24 cellular contexts compared by ENCODE assay signal in the genomic region with DNA sequence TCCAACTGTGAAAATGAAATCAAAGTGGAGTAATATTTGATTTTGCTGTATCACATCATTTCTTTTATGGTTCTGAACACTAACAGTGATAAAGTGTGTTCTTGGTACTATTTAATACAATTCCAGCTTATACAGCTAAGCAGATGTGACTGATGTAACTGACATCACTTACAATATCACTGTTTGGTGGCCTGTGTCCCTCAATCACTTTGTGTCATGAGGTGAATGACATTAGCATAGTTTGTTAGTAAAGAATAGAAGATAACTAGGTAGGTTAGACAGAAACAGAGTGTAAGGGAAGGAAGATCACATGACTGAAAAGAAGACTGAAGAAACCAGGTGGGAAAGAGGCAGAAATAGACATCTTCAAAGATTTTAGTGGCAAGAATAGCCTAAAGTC.
DNase-seq lines count a peak whose midpoint lies in the region; ATAC-seq, FAIRE-seq and TF ChIP-seq lines count a peak whose summit lies in the region.
"Had no signal": no experiment of that assay in that cellular context is flagged by ENCODE, and none has a peak within 500 bp of the region (broad histone marks: within the 10 kb centered on the region; RNA-seq: fewer than 3 reads in every experiment).

No MANE protein-coding gene starts in this region.

- TF ChIP-seq CTCF in liver (IDR thresholded peaks at IDR 0.05; ENCODE audit: low read depth, low read length, missing input control) (no peak), HepG2 (CRISPR knock-in tag; IDR thresholded peaks at IDR 0.05) (no peak), MM.1S (IDR thresholded peaks at IDR 0.05; ENCODE audit: low read length) (no peak), osteocyte (IDR thresholded peaks at IDR 0.05) (no peak)

- peaks cover 0 to 2% (median 0%) of the 10 kb centered on the region in 4 donors for H3K36me3 ChIP-seq in liver (ENCODE audit: control insufficient read depth in 4 of 4, insufficient read depth in 3 of 4, low read depth in 1 of 4, low read length in 3 of 4)
- H3K36me3 ChIP-seq in HepG2 (replicated peaks in 1 of 2; ENCODE audit: control insufficient read depth in 1 of 2, insufficient read depth in 2 of 2, low read length in 2 of 2): no peaks in the 10 kb centered on the region
- H3K36me3 ChIP-seq in MM.1S (replicated peaks; ENCODE audit: insufficient read depth, low read length): no peaks in the 10 kb centered on the region

- POLR2A ChIA-PET in HepG2 (lab: Yijun Ruan, JAX): no interaction called here

- no peaks in the 10 kb centered on the region for H3F3A ChIP-seq in MM.1S (ENCODE audit: insufficient read depth, low read length)

- DNase-seq in HepG2 (ENCODE audit: low spot score) (no peak), MM.1S (no peak), left lobe of liver (ENCODE audit: low spot score) (no peak), urothelium cell line (ENCODE audit: low spot score) (no peak), osteocyte (ENCODE audit: extremely low spot score, unreplicated experiment) (no peak), MV-4-11 (lab: John Stamatoyannopoulos, UW) (no peak)
- DNase-seq: AML-193; Caco-2; Calu3; CD4-positive, alpha-beta T cell; CD8-positive, alpha-beta T cell; DMS79 treated with DMSO at 0.1 percent for 48 hours; GF-D8 had no signal

- H3K4me3 Mint-ChIP-seq in osteocyte (ENCODE audit: unreplicated experiment): no peak overlapping the region
- H3K4me3 Mint-ChIP-seq: B cell; CD4-positive, alpha-beta T cell; CD8-positive, alpha-beta T cell had no signal

- in situ Hi-C loops in HepG2 (cut with HindIII; ENCODE audit: extremely low pct_ligation_motif_present, low pct_unique_long_range_greater_than_20kb): no loop called here

- H3K27ac ChIP-seq in liver (ENCODE audit: low read depth in 1 of 2, low read length in 2 of 2) (peak overlapping the region; percentile 35 to 39), HepG2 (ENCODE audit: extremely low read length, insufficient read depth, low read length) (no peak overlapping the region), MM.1S (ENCODE audit: low read length) (no peak overlapping the region)
- H3K27ac ChIP-seq: 22Rv1; A549; BLaER1 treated with 17β-estradiol and CSF1 and Interleukin-3, amounts not matched to agents 10 nM and 100 nM; C4-2B had no signal

- no peak overlapping the region for H3K27ac Mint-ChIP-seq in osteocyte (ENCODE audit: unreplicated experiment)
- H3K27ac Mint-ChIP-seq: B cell; CD4-positive, alpha-beta T cell; CD8-positive, alpha-beta T cell had no signal

- no peaks in the 10 kb centered on the region for H3K9me2 ChIP-seq in MM.1S (replicated peaks; ENCODE audit: insufficient read depth, low read length)

- no peak overlapping the region for H3K4me3 ChIP-seq in liver (ENCODE audit: low read depth in 1 of 3, low read length in 3 of 3)
- no peak overlapping the region for H3K4me3 ChIP-seq in HepG2 (replicated peaks in 1 of 3; ENCODE audit: insufficient read depth in 1 of 3, low read depth in 2 of 3, low read length in 3 of 3)
- no peak overlapping the region for H3K4me3 ChIP-seq in MM.1S (ENCODE audit: low read length)
- H3K4me3 ChIP-seq: A549; BLaER1 treated with 17β-estradiol and CSF1 and Interleukin-3, amounts not matched to agents 10 nM and 100 nM had no signal

- H4K20me1 ChIP-seq in HepG2 (ENCODE audit: insufficient read depth, low read length) (no peaks in the 10 kb centered on the region), MM.1S (ENCODE audit: insufficient read depth, low read length) (no peaks in the 10 kb centered on the region)
- H4K20me1 ChIP-seq: BLaER1 treated with 17β-estradiol and CSF1 and Interleukin-3, amounts not matched to agents 10 nM and 100 nM had no signal

- peaks cover 0 to 1% (median 0%) of the 10 kb centered on the region in 4 donors for H3K9me3 ChIP-seq in liver (ENCODE audit: control insufficient read depth in 4 of 4, low read length in 3 of 4)
- H3K9me3 ChIP-seq in HepG2 (ENCODE audit: low read length): peaks cover 2% of the 10 kb centered on the region; the same call in 1 of the 2 replicates
- H3K9me3 ChIP-seq in MM.1S (replicated peaks; ENCODE audit: insufficient read depth, low read length): no peaks in the 10 kb centered on the region
- H3K9me3 ChIP-seq: Caco-2 had no signal

- CTCF ChIA-PET in HepG2 (lab: Yijun Ruan, JAX; ENCODE audit: low intra/inter-chr PET ratio, low total read pairs): no interaction called here

- H3K9me3 Mint-ChIP-seq in osteocyte (ENCODE audit: unreplicated experiment): no peaks in the 10 kb centered on the region
- H3K9me3 Mint-ChIP-seq: CD4-positive, alpha-beta T cell; CD8-positive, alpha-beta T cell had no signal

- H3K4me1 Mint-ChIP-seq in osteocyte (ENCODE audit: unreplicated experiment): no peaks in the 10 kb centered on the region
- H3K4me1 Mint-ChIP-seq: B cell had no signal

- H3K36me3 Mint-ChIP-seq in osteocyte (ENCODE audit: unreplicated experiment): no peaks in the 10 kb centered on the region
- H3K36me3 Mint-ChIP-seq: CD8-positive, alpha-beta T cell had no signal

- ATAC-seq in HepG2 (no peak), left lobe of liver (peak; percentile 37), HG03354 (IDR thresholded peaks at IDR 0.05; ENCODE audit: poor library complexity, severe bottlenecking, unreplicated experiment) (no peak)
- ATAC-seq: A549; CD8-positive, alpha-beta T cell had no signal

- H3K79me2 ChIP-seq in HepG2 (ENCODE audit: insufficient read depth, low read length) (no peaks in the 10 kb centered on the region), MM.1S (ENCODE audit: low read length) (no peaks in the 10 kb centered on the region)

- peaks cover 2 to 38% (median 8%) of the 10 kb centered on the region in 4 donors for H3K4me1 ChIP-seq in liver (ENCODE audit: control insufficient read depth in 4 of 4, insufficient read depth in 4 of 4, low read length in 3 of 4)
- peaks cover 12% of the 10 kb centered on the region for H3K4me1 ChIP-seq in HepG2 (ENCODE audit: insufficient read depth, low read length)
- H3K4me1 ChIP-seq in MM.1S (ENCODE audit: low read length): peaks cover 18% of the 10 kb centered on the region

- H3K27me3 Mint-ChIP-seq in osteocyte (ENCODE audit: unreplicated experiment): peaks cover 43% of the 10 kb centered on the region

- intact Hi-C loops in HepG2 (cut with micrococcal nuclease; ENCODE audit: unreplicated experiment): loop anchor here (10.0 kb wide), 1 partner anchor 98 kb away; no protein-coding TSS in a partner anchor

- H2AFZ ChIP-seq in HepG2 (ENCODE audit: low read length) (no peak overlapping the region), MM.1S (ENCODE audit: low read length) (no peak overlapping the region)

- TF ChIP-seq POLR2A in HepG2 (IDR thresholded peaks at IDR 0.05; ENCODE audit: insufficient read depth in 1 of 2, low read depth in 2 of 2, low read length in 2 of 2): no peak

- TF ChIP-seq EP300 in HepG2 (IDR thresholded peaks at IDR 0.05; ENCODE audit: low read depth in 2 of 2, low read length in 2 of 2): no peak
- no peak for TF ChIP-seq EP300 in HepG2 (CRISPR knock-in tag; IDR thresholded peaks at IDR 0.05; ENCODE audit: borderline replicate concordance)

- FAIRE-seq in HepG2 (lab: Jason Lieb, UNC) (no peak), urothelium cell line (lab: Jason Lieb, UNC) (peak; percentile 83)
- FAIRE-seq: D721Med, G401.6, GM12892, GM18507 had no signal

- no peaks in the 10 kb centered on the region for H3K27me3 ChIP-seq in liver (ENCODE audit: control insufficient read depth in 4 of 4, insufficient read depth in 4 of 4, low read length in 3 of 4)
- no peaks in the 10 kb centered on the region for H3K27me3 ChIP-seq in HepG2 (ENCODE audit: control insufficient read depth in 1 of 2, insufficient read depth in 2 of 2, low read length in 2 of 2)
- H3K27me3 ChIP-seq in MM.1S (replicated peaks; ENCODE audit: insufficient read depth, low read length): no peaks in the 10 kb centered on the region
- H3K27me3 ChIP-seq: BLaER1 treated with 17β-estradiol and CSF1 and Interleukin-3, amounts not matched to agents 10 nM and 100 nM had no signal

- H3K9ac ChIP-seq in liver (ENCODE audit: low read depth in 1 of 2, low read length in 2 of 2) (peak overlapping the region in 1 of 2 donors; percentile 58), HepG2 (ENCODE audit: insufficient read depth, low read depth, low read length) (no peak overlapping the region), MM.1S (ENCODE audit: low read length) (no peak overlapping the region)
- H3K9ac ChIP-seq: BLaER1 treated with 17β-estradiol and CSF1 and Interleukin-3, amounts not matched to agents 10 nM and 100 nM had no signal

- H3K4me2 ChIP-seq in HepG2 (ENCODE audit: low read depth, low read length) (no peak overlapping the region), MM.1S (ENCODE audit: low read depth, low read length) (peak overlapping the region; percentile 30; the same call in 1 of the 2 replicates)
- H3K4me2 ChIP-seq: A549 had no signal

- TF ChIP-seq RAD21 in liver (IDR thresholded peaks at IDR 0.05) (no peak), HepG2 (CRISPR knock-in tag; IDR thresholded peaks at IDR 0.05) (no peak)

- BruUV-seq in HepG2 (replicated peaks; lab: Mats Ljungman, UMichigan): no TSS peak

TF ChIP-seq in liver, 16 proteins besides CTCF, POLR2A, EP300 and RAD21 (continues in another document):
- TF ChIP-seq HNF4G (IDR thresholded peaks at IDR 0.05) (no peak), EGR1 (IDR thresholded peaks at IDR 0.05; ENCODE audit: low read depth in 2 of 2) (no peak), TAF1 (conservative IDR thresholded peaks at IDR 0.05) (no peak), NR2F2 (IDR thresholded peaks at IDR 0.05) (no peak), GABPA (IDR thresholded peaks at IDR 0.05 in 1 of 2, conservative IDR thresholded peaks at IDR 0.05 in 1 of 2) (no peak)

TF ChIP-seq in HepG2, 621 proteins besides CTCF, POLR2A, EP300 and RAD21 (continues in another document):
- no peak for TF ChIP-seq ZNF737 (CRISPR knock-in tag; IDR thresholded peaks at IDR 0.05; ENCODE audit: borderline replicate concordance)
- no peak for TF ChIP-seq NR2C2 (CRISPR knock-in tag; IDR thresholded peaks at IDR 0.05; ENCODE audit: borderline replicate concordance)
- TF ChIP-seq MXD1 (CRISPR knock-in tag; IDR thresholded peaks at IDR 0.05): no peak
- TF ChIP-seq ISL2 (CRISPR knock-in tag; IDR thresholded peaks at IDR 0.05): no peak
- no peak for TF ChIP-seq RXRA (CRISPR knock-in tag; IDR thresholded peaks at IDR 0.05)
- no peak for TF ChIP-seq ZNF782 (CRISPR knock-in tag; IDR thresholded peaks at IDR 0.05; ENCODE audit: borderline replicate concordance)
- no peak for TF ChIP-seq CCAR2 (optimal IDR thresholded peaks at IDR 0.05; ENCODE audit: low read depth, low read length)
- no peak for TF ChIP-seq EEA1 (CRISPR knock-in tag; IDR thresholded peaks at IDR 0.05; ENCODE audit: borderline replicate concordance)
- no peak for TF ChIP-seq AHR (CRISPR knock-in tag; IDR thresholded peaks at IDR 0.05)
- no peak for TF ChIP-seq ZNF468 (CRISPR knock-in tag; IDR thresholded peaks at IDR 0.05)
- TF ChIP-seq KLF11 (CRISPR knock-in tag; IDR thresholded peaks at IDR 0.05): no peak
- TF ChIP-seq JUND (CRISPR knock-in tag; IDR thresholded peaks at IDR 0.05): no peak

Comparison
In these comparisons a context has a peak if more than half of its experiments do, and no peak if none do; other contexts are left out.
1. H3K27ac ChIP-seq: peak in liver (2 of 2); none in HepG2 (single experiment) and MM.1S (single experiment).